ENCODE assay signal across 11 cellular contexts in genomic region chr7:22271311-22271710, GRCh38.
"Had no signal": no experiment of that assay in that cellular context is flagged by ENCODE, and none has a peak within 500 bp of the region (broad histone marks: within the 10 kb centered on the region; RNA-seq: fewer than 3 reads in every experiment).

No MANE protein-coding gene starts in this region.

- H3K9me3 ChIP-seq: HAP-1 had no signal

- H3K4me2 ChIP-seq: KMS-11 had no signal

- H3K4me3 ChIP-seq: GM23248, HAP-1 had no signal

- H3K9ac ChIP-seq: GM23248, KMS-11 had no signal

- H2AFZ ChIP-seq: GM23248 had no signal

- DNase-seq: GM23248, GOT3, H7, HFFc6, Karpas-422, KBM-7 had no signal

- H3K36me3 ChIP-seq: HAP-1 had no signal

- FAIRE-seq: HepG2, HTR-8/SVneo had no signal

- ATAC-seq: HCT116, HepG2 had no signal

- H3K27ac ChIP-seq: GM23248, KMS-11 had no signal
